In genomic region chr1:171596705-171597104, GRCh38 we compare ENCODE assay signal across 27 cellular contexts. TPM values are rescaled to one million over a fixed set of nuclear protein-coding genes. Genes with fewer than 3 reads are reported as not detected.
"Had no signal": no experiment of that assay in that cellular context is flagged by ENCODE, and none has a peak within 500 bp of the region (broad histone marks: within the 10 kb centered on the region; RNA-seq: fewer than 3 reads in every experiment).

No MANE protein-coding gene starts in this region.

- H3K9me3 ChIP-seq: adrenal gland, ascending aorta, testis, uterus had no signal

- H3K27me3 Mint-ChIP-seq: stimulated activated memory B cell treated with anti-CD40 and anti-IgM and Interleukin-4, amounts not matched to agents 10 μg/mL and 1 μg/mL and 100 μg/mL, for 72 hours had no signal

- DNase-seq: activated CD8-positive, alpha-beta memory T cell treated with anti-CD3 and anti-CD28 coated beads for 24 hours; activated CD8-positive, alpha-beta memory T cell treated with anti-CD3 and anti-CD28 coated beads, Interleukin-2, amount 50 U/mL, for 4 hours; activated naive CD4-positive, alpha-beta T cell treated with anti-CD3 and anti-CD28 coated beads for 36 hours; activated T-cell treated with anti-CD3 and anti-CD28 coated beads, Interleukin-2, amount 50 U/mL, for 4 hours; adrenal gland; brain microvascular endothelial cell; central memory CD4-positive, alpha-beta T cell; dorsolateral prefrontal cortex; effector memory CD8-positive, alpha-beta T cell; foreskin melanocyte; left ventricle myocardium superior; midbrain; occipital lobe; posterior cingulate gyrus; small intestine; testis; trophoblast cell; uterus had no signal

- H3K4me1 ChIP-seq: adrenal gland, ascending aorta, testis, uterus had no signal

- H3K4me1 Mint-ChIP-seq: nephron; stimulated activated memory B cell treated with anti-CD40 and anti-IgM and Interleukin-4, amounts not matched to agents 10 μg/mL and 1 μg/mL and 100 μg/mL, for 72 hours had no signal

- H3K4me3 ChIP-seq: adrenal gland, ascending aorta, dorsolateral prefrontal cortex, testis, uterus had no signal

- H3K9me3 Mint-ChIP-seq: activated T-cell treated with anti-CD3 and anti-CD28 coated beads, Interleukin-2, amount 50 U/mL, for 4 hours; activated T-helper 2 cell treated with anti-CD3 and anti-CD28 coated beads, Interferon-gamma antibody, Interleukin-2, Interleukin-4, amounts not matched to agents 10 μg/mL and 5 μg/mL and 100 μg/mL, durations not matched to agents 14 hours and 24 hours and 36 hours; effector memory CD8-positive, alpha-beta T cell; nephron; stimulated activated memory B cell treated with anti-CD40 and anti-IgM and Interleukin-4, amounts not matched to agents 10 μg/mL and 1 μg/mL and 100 μg/mL, for 72 hours; T-helper 1 cell treated with Interleukin-12 subunit alpha and Interleukin-12 subunit beta and Interleukin-4 antibody, amounts not matched to agents 30 μg/mL and 1 μg/mL, for 36 hours had no signal

- H3K27me3 ChIP-seq: adrenal gland, ascending aorta, brain microvascular endothelial cell, dorsolateral prefrontal cortex, testis, uterus had no signal

- H3K4me3 Mint-ChIP-seq: activated naive CD4-positive, alpha-beta T cell treated with anti-CD3 and anti-CD28 coated beads for 36 hours; activated T-cell treated with anti-CD3 and anti-CD28 coated beads, Interleukin-2, amount 50 U/mL, for 4 hours; effector memory CD8-positive, alpha-beta T cell; nephron; stimulated activated memory B cell treated with anti-CD40 and anti-IgM and Interleukin-4, amounts not matched to agents 10 μg/mL and 1 μg/mL and 100 μg/mL, for 72 hours; T-helper 1 cell treated with Interleukin-12 subunit alpha and Interleukin-12 subunit beta and Interleukin-4 antibody, amounts not matched to agents 30 μg/mL and 1 μg/mL, for 36 hours had no signal

- ATAC-seq: activated CD4-positive, CD25-positive, alpha-beta regulatory T cell treated with anti-CD3 and anti-CD28 coated beads, Interleukin-2, amount 50 U/mL, for 24 hours; effector memory CD8-positive, alpha-beta T cell; esophagus mucosa; left ventricle myocardium superior; sciatic nerve; stimulated activated memory B cell treated with anti-CD40 and anti-IgM and Interleukin-4, amounts not matched to agents 10 μg/mL and 1 μg/mL and 100 μg/mL, for 72 hours had no signal

- H3K27ac Mint-ChIP-seq: activated naive CD4-positive, alpha-beta T cell treated with anti-CD3 and anti-CD28 coated beads for 36 hours; activated T-helper 2 cell treated with anti-CD3 and anti-CD28 coated beads, Interferon-gamma antibody, Interleukin-2, Interleukin-4, amounts not matched to agents 10 μg/mL and 5 μg/mL and 100 μg/mL, durations not matched to agents 14 hours and 24 hours and 36 hours; stimulated activated memory B cell treated with anti-CD40 and anti-IgM and Interleukin-4, amounts not matched to agents 10 μg/mL and 1 μg/mL and 100 μg/mL, for 72 hours; T-helper 1 cell treated with Interleukin-12 subunit alpha and Interleukin-12 subunit beta and Interleukin-4 antibody, amounts not matched to agents 30 μg/mL and 1 μg/mL, for 36 hours had no signal

- H3K36me3 ChIP-seq: uterus had no signal

RNA-seq across cellular contexts. Expression of gene MYOCOS, which starts 25.3 kb away (rescaled TPM):
- total RNA-seq: activated naive CD4-positive, alpha-beta T cell treated with anti-CD3 and anti-CD28 coated beads for 36 hours; adrenal gland; ascending aorta; endothelial cell of umbilical vein; esophagus mucosa; left ventricle myocardium superior; occipital lobe; sciatic nerve had no signal

RNA-seq across cellular contexts. Expression of gene MYOC, which starts 55.8 kb away (rescaled TPM):
- total RNA-seq: activated naive CD4-positive, alpha-beta T cell treated with anti-CD3 and anti-CD28 coated beads for 36 hours; activated T-cell treated with anti-CD3 and anti-CD28 coated beads, Interleukin-2, amount 50 U/mL, for 4 hours; activated T-helper 2 cell treated with anti-CD3 and anti-CD28 coated beads, Interferon-gamma antibody, Interleukin-2, Interleukin-4, amounts not matched to agents 10 μg/mL and 5 μg/mL and 100 μg/mL, durations not matched to agents 14 hours and 24 hours and 36 hours; endothelial cell of umbilical vein; occipital lobe had no signal
